ENCODE assay signal across 9 cellular contexts in the genomic region with DNA sequence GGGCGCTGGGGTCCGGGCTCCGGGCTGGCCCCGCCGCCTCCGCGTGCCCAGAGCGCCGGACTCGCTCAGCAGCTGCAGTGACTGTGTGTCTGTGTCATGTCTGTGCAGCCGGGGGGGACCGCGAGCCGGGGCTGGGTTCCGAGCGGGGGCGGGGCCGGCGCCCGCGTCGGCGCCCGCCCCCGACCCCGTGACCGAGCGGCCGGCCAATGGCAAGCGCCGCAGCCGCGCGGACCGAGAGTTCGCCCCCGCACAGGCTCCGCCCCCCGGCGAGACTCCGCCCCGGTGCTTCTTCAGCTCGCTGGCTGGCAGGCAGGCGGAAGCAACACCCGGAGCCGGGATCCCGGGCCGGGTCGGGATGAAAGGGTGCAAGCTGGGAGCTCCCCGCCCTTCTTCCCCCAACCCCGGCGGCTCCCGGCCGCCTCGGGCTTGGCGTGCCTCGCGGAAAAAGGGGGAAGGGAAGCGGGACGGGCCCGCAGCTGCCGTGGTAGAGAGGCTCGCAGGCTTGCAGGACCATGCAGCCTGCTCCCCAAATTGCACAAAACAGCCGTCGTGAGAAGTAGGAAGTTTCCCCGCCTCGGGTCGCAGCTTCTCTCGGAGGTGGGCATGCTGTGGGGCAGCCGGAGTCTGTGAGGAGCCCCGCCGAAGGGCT.
DNase-seq lines count a peak whose midpoint lies in the region; ATAC-seq and TF ChIP-seq lines count a peak whose summit lies in the region.
"Had no signal": no experiment of that assay in that cellular context is flagged by ENCODE, and none has a peak within 500 bp of the region (broad histone marks: within the 10 kb centered on the region; RNA-seq: fewer than 3 reads in every experiment).

No MANE protein-coding gene starts in this region.

- ATAC-seq in GM18861 (IDR thresholded peaks at IDR 0.05; ENCODE audit: unreplicated experiment) (peak; percentile 53), HG03095 (IDR thresholded peaks at IDR 0.05; ENCODE audit: unreplicated experiment) (peak; percentile 58)

- DNase-seq in NCI-H2196 treated with DMSO at 0.1 percent for 48 hours (lab: John Stamatoyannopoulos, UW; ENCODE audit: unreplicated experiment) (peak; percentile 62), kidney tubule cell (ENCODE audit: low spot score) (peak; percentile 98)
- DNase-seq in activated CD4-positive, alpha-beta T cell treated with anti-CD3 and anti-CD28 coated beads for 48 hours = peak; percentile 97
- DNase-seq in stimulated activated CD4-positive, alpha-beta T cell treated with anti-CD3 and anti-CD28 coated beads, Interleukin-15, amount 100 ng/mL, for 24 hours = peak; percentile 96
- DNase-seq: DND-41 had no signal

- H3K27ac ChIP-seq in 22Rv1 (peak overlapping the region; percentile 44), cingulate gyrus (ENCODE audit: low read depth, low read length) (peak overlapping the region; percentile 72)

- no peak for TF ChIP-seq CTCF in 22Rv1 (IDR thresholded peaks at IDR 0.05)

Comparison
In these comparisons a context has a peak if more than half of its experiments do, and no peak if none do; other contexts are left out.
1. Peak in every context shown above with its lines: DNase-seq, ATAC-seq and H3K27ac ChIP-seq.